In genomic region chr2:181312515-181312927, GRCh38 we compare ENCODE assay signal across 10 cellular contexts.
DNase-seq lines count a peak whose midpoint lies in the region; ATAC-seq and TF ChIP-seq lines count a peak whose summit lies in the region.
"Had no signal": no experiment of that assay in that cellular context is flagged by ENCODE, and none has a peak within 500 bp of the region (broad histone marks: within the 10 kb centered on the region; RNA-seq: fewer than 3 reads in every experiment).

No MANE protein-coding gene starts in this region.

- WGBS in hepatocyte (ENCODE audit: low lambda C conversion rate, missing lambda C conversion rate), result 92% methylated on average over 7 of the region's 7 CpGs
- WGBS in body of pancreas, 2 donors, result 65 to 76% methylated on average over 7 of the region's 7 CpGs

- no peak for TF ChIP-seq POLR2A in body of pancreas (IDR thresholded peaks at IDR 0.05)

- no peaks in the 10 kb centered on the region for H3K9me3 ChIP-seq in hepatocyte (ENCODE audit: low read depth)
- H3K9me3 ChIP-seq in body of pancreas, result no peaks in the 10 kb centered on the region

- H4K20me1 ChIP-seq in hepatocyte (ENCODE audit: insufficient read depth, poor library complexity, severe bottlenecking), result no peaks in the 10 kb centered on the region

- H3K27ac ChIP-seq in foreskin keratinocyte (no peak overlapping the region), hepatocyte (no peak overlapping the region), body of pancreas (no peak overlapping the region)

- H2AFZ ChIP-seq in hepatocyte, result no peak overlapping the region

- H3K27me3 Mint-ChIP-seq in activated CD8-positive, alpha-beta T cell treated with anti-CD3 and anti-CD28 coated beads for 36 hours, result no peaks in the 10 kb centered on the region

- no peaks in the 10 kb centered on the region for H3K79me2 ChIP-seq in hepatocyte

- POLR2A ChIA-PET in activated CD8-positive, alpha-beta T cell treated with anti-CD3 and anti-CD28 coated beads for 36 hours (lab: Charles Lee), result interaction anchor here (0.6 to 4.6 kb wide), 4 partner anchors 9 to 145 kb away, joined by 3 to 26 read pairs (median 3); partner anchors contain the start of gene ITGA4

- H3K4me3 Mint-ChIP-seq in activated CD8-positive, alpha-beta T cell treated with anti-CD3 and anti-CD28 coated beads for 36 hours, result peak overlapping the region; percentile 83
- H3K4me3 Mint-ChIP-seq: neural crest cell had no signal

- H3K4me1 ChIP-seq in foreskin keratinocyte (no peaks in the 10 kb centered on the region), hepatocyte (ENCODE audit: insufficient read depth) (no peaks in the 10 kb centered on the region), body of pancreas (no peaks in the 10 kb centered on the region)

- ATAC-seq in HG03060 (IDR thresholded peaks at IDR 0.05; ENCODE audit: low read depth, unreplicated experiment) (peak; percentile 86), foreskin keratinocyte (no peak), body of pancreas (no peak)
- ATAC-seq in activated CD8-positive, alpha-beta T cell treated with anti-CD3 and anti-CD28 coated beads for 36 hours, result peak; percentile 77

- H3K9me2 ChIP-seq in hepatocyte (replicated peaks; ENCODE audit: insufficient read depth), result no peaks in the 10 kb centered on the region

- H3K27me3 ChIP-seq in foreskin keratinocyte (no peaks in the 10 kb centered on the region), hepatocyte (no peaks in the 10 kb centered on the region), body of pancreas (no peaks in the 10 kb centered on the region)

- intact Hi-C loops in activated CD8-positive, alpha-beta T cell treated with anti-CD3 and anti-CD28 coated beads for 36 hours (cut with micrococcal nuclease), result loop anchor here (2.0 to 5.0 kb wide), 2 partner anchors 144 to 185 kb away; partner anchors contain the start of gene ITGA4
- intact Hi-C loops in body of pancreas (cut with DNase I), result no loop called here

- peaks cover 52% of the 10 kb centered on the region for H3K4me1 Mint-ChIP-seq in activated CD8-positive, alpha-beta T cell treated with anti-CD3 and anti-CD28 coated beads for 36 hours (ENCODE audit: low read depth)

- H3K36me3 Mint-ChIP-seq in activated CD8-positive, alpha-beta T cell treated with anti-CD3 and anti-CD28 coated beads for 36 hours (ENCODE audit: low read depth), result peaks cover 3% of the 10 kb centered on the region

- DNase-seq in stimulated activated CD4-positive, alpha-beta T cell treated with anti-CD3 and anti-CD28 coated beads, Interleukin-4, amount 100 ng/mL, for 24 hours, result peak; percentile 27
- no peak for DNase-seq in stimulated activated CD4-positive, alpha-beta T cell treated with anti-CD3 and anti-CD28 coated beads, Interleukin-4, amount 100 ng/mL, for 1 hour
- DNase-seq in activated CD8-positive, alpha-beta T cell treated with anti-CD3 and anti-CD28 coated beads for 36 hours, result peak; percentile 78
- DNase-seq in foreskin keratinocyte (no peak), HuH-7.5 (ENCODE audit: low spot score) (no peak), hepatocyte (ENCODE audit: low spot score) (no peak), body of pancreas (no peak)
- DNase-seq: caudate nucleus had no signal

- H3K9me3 Mint-ChIP-seq in activated CD8-positive, alpha-beta T cell treated with anti-CD3 and anti-CD28 coated beads for 36 hours, result no peaks in the 10 kb centered on the region
- H3K9me3 Mint-ChIP-seq: neural crest cell had no signal

- no peak overlapping the region for H3K4me2 ChIP-seq in hepatocyte

- TF ChIP-seq CTCF in activated CD8-positive, alpha-beta T cell treated with anti-CD3 and anti-CD28 coated beads for 36 hours (IDR thresholded peaks at IDR 0.05), result no peak
- TF ChIP-seq CTCF in foreskin keratinocyte (conservative IDR thresholded peaks at IDR 0.05) (no peak), hepatocyte (IDR thresholded peaks at IDR 0.05; ENCODE audit: poor library complexity) (no peak), body of pancreas (IDR thresholded peaks at IDR 0.05) (no peak)

- no peak overlapping the region for H3K4me3 ChIP-seq in hepatocyte
- H3K4me3 ChIP-seq in body of pancreas, result no peak overlapping the region

- peak overlapping the region; percentile 100 for H3K27ac Mint-ChIP-seq in activated CD8-positive, alpha-beta T cell treated with anti-CD3 and anti-CD28 coated beads for 36 hours

- H3K36me3 ChIP-seq in hepatocyte (replicated peaks; ENCODE audit: insufficient read depth, low read depth) (no peaks in the 10 kb centered on the region), body of pancreas (replicated peaks in 1 of 2; ENCODE audit: insufficient read depth in 1 of 2, low read depth in 2 of 2) (no peaks in the 10 kb centered on the region)

- CTCF ChIA-PET in activated CD8-positive, alpha-beta T cell treated with anti-CD3 and anti-CD28 coated beads for 36 hours (lab: Charles Lee), result interaction anchor here (0.5 to 4.0 kb wide), 7 partner anchors 10 to 209 kb away, joined by 3 to 19 read pairs (median 3); partner anchors contain the start of gene ITGA4

Comparison
In these comparisons a context has a peak if more than half of its experiments do, and no peak if none do; other contexts are left out.
1. DNase-seq: peak in stimulated activated CD4-positive, alpha-beta T cell treated with anti-CD3 and anti-CD28 coated beads, Interleukin-4, amount 100 ng/mL, for 24 hours (single experiment) and activated CD8-positive, alpha-beta T cell treated with anti-CD3 and anti-CD28 coated beads for 36 hours (single experiment); none in stimulated activated CD4-positive, alpha-beta T cell treated with anti-CD3 and anti-CD28 coated beads, Interleukin-4, amount 100 ng/mL, for 1 hour (single experiment), foreskin keratinocyte (0 of 2), HuH-7.5 (single experiment), hepatocyte (single experiment) and body of pancreas (0 of 4).
2. ATAC-seq: peak in HG03060 (single experiment) and activated CD8-positive, alpha-beta T cell treated with anti-CD3 and anti-CD28 coated beads for 36 hours (single experiment); none in foreskin keratinocyte (single experiment) and body of pancreas (single experiment).